8 cellular contexts compared by ENCODE assay signal in the genomic region with DNA sequence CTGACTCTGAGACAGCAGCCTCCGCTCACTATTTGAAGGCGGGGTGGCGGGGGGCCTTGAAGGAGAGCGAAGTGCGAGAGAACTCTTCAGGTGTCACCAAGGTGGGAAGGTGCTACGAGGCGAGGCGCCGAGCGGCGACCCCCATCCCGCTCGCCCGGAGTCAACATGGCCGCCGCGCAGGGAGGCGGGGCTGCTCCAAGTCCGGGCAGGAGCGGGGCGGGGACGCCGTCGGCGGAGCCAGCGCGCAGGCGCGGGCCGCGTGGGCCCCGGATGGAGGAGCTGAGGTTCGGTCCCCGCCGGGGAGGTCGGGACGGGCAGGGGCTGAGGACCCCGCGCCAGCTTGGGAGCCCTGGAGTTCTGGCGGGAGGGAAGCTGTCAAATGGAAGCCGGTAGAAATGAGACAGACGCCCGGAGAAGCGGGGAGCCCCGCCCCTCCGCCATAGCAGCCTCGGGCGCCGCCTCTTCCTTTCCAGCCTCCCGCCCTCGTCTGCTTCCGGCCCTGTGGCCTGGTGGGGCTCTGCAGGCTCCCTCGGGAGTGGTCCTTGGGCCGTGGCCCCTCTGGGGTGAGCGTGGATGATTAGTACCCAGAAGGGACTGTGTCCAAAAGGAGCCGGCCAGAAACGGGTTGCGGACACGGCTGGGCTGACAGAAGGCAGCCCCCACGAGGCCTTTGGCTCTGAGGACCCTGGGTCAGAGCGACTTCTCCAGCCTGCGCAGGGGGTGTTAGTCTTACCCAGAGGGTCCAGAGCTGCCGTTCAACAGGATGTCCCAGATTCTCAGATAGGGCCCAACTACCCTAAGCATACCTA. TPM values are rescaled to one million over a fixed set of nuclear protein-coding genes. Genes with fewer than 3 reads are reported as not detected.
A peak's percentile ranks its signal among the peaks of the same experiment; 100 is the strongest.
DNase-seq lines count a peak whose midpoint lies in the region; ATAC-seq and TF ChIP-seq lines count a peak whose summit lies in the region.

A gene (plus strand): TSS at position 245 of the 809 bp plus-strand sequence. CDS start 2,866 bp downstream, outside the sequence.

- H4K20me1 ChIP-seq in PC-3 (ENCODE audit: low read length), result no peaks in the 10 kb centered on the region

- BruUV-seq in PC-3 (replicated peaks; lab: Mats Ljungman, UMichigan), result TSS peak; percentile 54

- H3F3A ChIP-seq in PC-3 (ENCODE audit: low read length, unreplicated experiment), result peaks cover 4% of the 10 kb centered on the region

- CTCF ChIA-PET in PC-3 (lab: Charles Lee), result interaction anchor here (1.0 to 2.4 kb wide), 4 partner anchors 11 to 185 kb away, joined by 3 to 44 read pairs (median 12); no protein-coding TSS in a partner anchor

- POLR2A ChIA-PET in PC-3 (lab: Charles Lee; ENCODE audit: unreplicated experiment), result interaction anchor here (0.6 to 0.7 kb wide), 4 partner anchors 12 to 90 kb away, joined by 4 to 14 read pairs (median 5); no protein-coding TSS in a partner anchor

- H3K4me2 ChIP-seq in PC-3 (ENCODE audit: low read length), result peak within 1 kb of the TSS; percentile 92

- TF ChIP-seq CTCF in PC-3 (conservative IDR thresholded peaks at IDR 0.05; ENCODE audit: low read depth, low read length), result no peak

- peaks cover 50% of the 10 kb centered on the region for H3K4me1 ChIP-seq in PC-3 (ENCODE audit: insufficient read depth, low read length)

- no peak for TF ChIP-seq RAD21 in Ishikawa (IDR thresholded peaks at IDR 0.05; ENCODE audit: low read depth)

- peaks cover 8% of the 10 kb centered on the region; the same call in 1 of the 2 replicates for H3K79me2 ChIP-seq in PC-3 (ENCODE audit: low read length)

- H3K9me3 ChIP-seq in PC-3 (ENCODE audit: low read length), result no peaks in the 10 kb centered on the region

- TF ChIP-seq EP300 in Ishikawa (IDR thresholded peaks at IDR 0.05; ENCODE audit: borderline replicate concordance), result 0 out of 2 replicates have a peak, but pooled peaks have one; percentile 10

- intact Hi-C loops in PC-3 (cut with micrococcal nuclease), result loop anchor here (5.0 kb wide), 1 partner anchor 74 kb away; a partner anchor contains a TSS

- ATAC-seq in GM21528 (IDR thresholded peaks at IDR 0.05; ENCODE audit: low FRiP score, unreplicated experiment) (peak; percentile 59), PC-3 (peak; percentile 70), esophagus mucosa (peak; percentile 82)

- peak within 1 kb of the TSS; percentile 93 for H3K9ac ChIP-seq in PC-3 (ENCODE audit: low read length)

- H3K4me3 ChIP-seq in PC-3 (ENCODE audit: low read length), result peak within 1 kb of the TSS; percentile 77

- DNase-seq in DMS114 treated with DMSO at 0.1 percent for 48 hours (lab: John Stamatoyannopoulos, UW; ENCODE audit: unreplicated experiment), result peak; percentile 76
- peak; percentile 79 for DNase-seq in PC-3
- DNase-seq in activated T-cell treated with anti-CD3 and anti-CD28 coated beads, Interleukin-2, amount 50 U/mL, for 1 hour, result peak; percentile 94
- DNase-seq in myocyte (ENCODE audit: low read depth), result peak; percentile 87
- peak; percentile 78 to 79 for DNase-seq in stimulated activated CD8-positive, alpha-beta memory T cell treated with anti-CD3 and anti-CD28 coated beads, Interleukin-7, amount 100 ng/mL, for 48 hours (ENCODE audit: extremely low read depth in 1 of 2, low read depth in 1 of 2)

- peaks cover 6% of the 10 kb centered on the region for H3K36me3 ChIP-seq in PC-3 (ENCODE audit: low read depth, low read length)

- peak within 1 kb of the TSS; percentile 90 for H3K27ac ChIP-seq in PC-3 (ENCODE audit: low read length)

- no peaks in the 10 kb centered on the region for H3K9me2 ChIP-seq in PC-3 (replicated peaks; ENCODE audit: low read length)

- H2AFZ ChIP-seq in PC-3 (ENCODE audit: low read length), result peak within 1 kb of the TSS; percentile 98

- no peaks in the 10 kb centered on the region for H3K27me3 ChIP-seq in PC-3 (ENCODE audit: low read length)

TF ChIP-seq in Ishikawa, 13 proteins besides CTCF, POLR2A, EP300 and RAD21:
- TF ChIP-seq TEAD4 (IDR thresholded peaks at IDR 0.05) (no peak), NFIC (IDR thresholded peaks at IDR 0.05) (no peak), ZBTB7A (IDR thresholded peaks at IDR 0.05; ENCODE audit: low read depth) (no peak), TAF1 (IDR thresholded peaks at IDR 0.05; ENCODE audit: low read depth) (peak; percentile 54; the same call in 1 of the 2 replicates), YY1 (IDR thresholded peaks at IDR 0.05; ENCODE audit: low read depth) (peak; percentile 95)

RNA-seq across cellular contexts. Expression of the gene that starts here (rescaled TPM):
- total RNA-seq in PC-3 (2014; rRNA removed), result 6.0 and 8.8 TPM in 2 replicates
- 9.4 TPM for total RNA-seq in esophagus mucosa
- total RNA-seq in myocyte, result 18.0 and 18.6 TPM in 2 replicates
- polyA plus RNA-seq in myocyte (2012), result 17.4 TPM

Comparison
In these comparisons a context has a peak if more than half of its experiments do, and no peak if none do; other contexts are left out.
1. Peak in every context shown above with its lines: DNase-seq, ATAC-seq, H3K4me3 ChIP-seq and H3K27ac ChIP-seq.